Comparison of ENCODE assay signal across 22 cellular contexts in genomic region chr16:11521019-11521418, GRCh38.
"Had no signal": no experiment of that assay in that cellular context is flagged by ENCODE, and none has a peak within 500 bp of the region (broad histone marks: within the 10 kb centered on the region; RNA-seq: fewer than 3 reads in every experiment).

No MANE protein-coding gene starts in this region.

- H3K27ac ChIP-seq: RWPE1 had no signal

- DNase-seq: IMR-90, Kasumi-1, KG1, MM.1S, NCI-H1092 treated with DMSO at 0.1 percent for 48 hours, NCI-H1436, NCI-H187, NCI-H2029, NCI-H2081 treated with DMSO at 0.1 percent for 48 hours, NCI-H2171, NCI-H226, NCI-H446, NCI-H510A, NCI-H524 treated with DMSO at 0.1 percent for 48 hours, NCI-H69, NCI-H774, PC-3, SHP77, SK-N-SH had no signal

- H3K9me2 ChIP-seq: SK-N-SH had no signal

- H3K9ac ChIP-seq: SK-N-SH had no signal

- H3K9me3 ChIP-seq: SK-N-SH had no signal

- ATAC-seq: HepG2, Panc1, PC-3 had no signal

- H3K4me2 ChIP-seq: SK-N-SH had no signal
